Comparison of ENCODE assay signal across 8 cellular contexts in genomic region chr16:67198238-67198734, GRCh38. TPM values are rescaled to one million over a fixed set of nuclear protein-coding genes. Genes with fewer than 3 reads are reported as not detected.
A peak's percentile ranks its signal among the peaks of the same experiment; 100 is the strongest.
DNase-seq lines count a peak whose midpoint lies in the region; FAIRE-seq and TF ChIP-seq lines count a peak whose summit lies in the region.

No MANE protein-coding gene starts in this region.

- peak; percentile 61 for DNase-seq in CD1c-positive myeloid dendritic cell (ENCODE audit: extremely low spot score)
- DNase-seq in HFFc6: no peak
- peak; percentile 44 for DNase-seq in UCSD-AML1 (lab: John Stamatoyannopoulos, UW; ENCODE audit: unreplicated experiment)
- peak; percentile 78 to 83 for DNase-seq in frontal cortex (ENCODE audit: low spot score in 2 of 2)
- DNase-seq in pons (ENCODE audit: low spot score): peak; percentile 44
- no peak for DNase-seq in HTR-8/SVneo (ENCODE audit: insufficient read length, low spot score)
- DNase-seq in kidney glomerular epithelial cell (lab: John Stamatoyannopoulos, UW): no peak
- no peak for DNase-seq in SHP77 treated with DMSO at 0.1 percent for 48 hours (lab: John Stamatoyannopoulos, UW)

- TF ChIP-seq CTCF in HFFc6 (IDR thresholded peaks at IDR 0.05): peak; percentile 75

- H3K9me3 Mint-ChIP-seq in HFFc6: no peaks in the 10 kb centered on the region

- H3K36me3 Mint-ChIP-seq in HFFc6 (ENCODE audit: low read depth): peaks cover 36% of the 10 kb centered on the region; the same call in 1 of the 2 replicates

- no peak for FAIRE-seq in frontal cortex (lab: Jason Lieb, UNC)
- no peak for FAIRE-seq in HTR-8/SVneo (lab: Jason Lieb, UNC)

- 0 out of 2 replicates have a peak overlapping the region, but pooled peaks have one; percentile 16 for H3K27ac Mint-ChIP-seq in HFFc6

- no peak overlapping the region for H3K4me3 Mint-ChIP-seq in HFFc6

- H3K27me3 Mint-ChIP-seq in HFFc6 (ENCODE audit: insufficient read depth): peaks cover 9% of the 10 kb centered on the region

- H3K4me1 Mint-ChIP-seq in HFFc6 (ENCODE audit: low read depth): peaks cover 22% of the 10 kb centered on the region

RNA-seq across cellular contexts. Expression of gene ELMO3, which starts 0.6 kb away (rescaled TPM):
- 1 to 10 TPM in 3 of 6 experiments, under 1 TPM in 3; 0.79 to 1.3 (median 1.1) TPM for total RNA-seq in HFFc6 (2021; fragmentation: NEBNext Ultra II Directional; extraction: Animal tissue kit (Norgen Biotek cat#: 25700))
- 0.41 TPM for total RNA-seq in frontal cortex

RNA-seq across cellular contexts. Expression of gene E2F4, which starts 6.3 kb away (rescaled TPM):
- 10 to 100 TPM; 52.9 to 64.7 (median 61.0) TPM for total RNA-seq in HFFc6 (2021; fragmentation: NEBNext Ultra II Directional; extraction: Animal tissue kit (Norgen Biotek cat#: 25700))
- total RNA-seq in frontal cortex: 19.6 TPM

RNA-seq across cellular contexts. Expression of gene EXOC3L1, which starts 8.3 kb away (rescaled TPM):
- under 1 TPM in 1 of 6 experiments, not detected in 5; 0.18 TPM for total RNA-seq in HFFc6 (2021; fragmentation: NEBNext Ultra II Directional; extraction: Animal tissue kit (Norgen Biotek cat#: 25700))
- 1.2 TPM for total RNA-seq in frontal cortex

RNA-seq across cellular contexts. Expression of gene MATCAP1, which starts 14.5 kb away (rescaled TPM):
- total RNA-seq in HFFc6 (2021; fragmentation: NEBNext Ultra II Directional; extraction: Animal tissue kit (Norgen Biotek cat#: 25700)): 10 to 100 TPM in 5 of 6 experiments, 1 to 10 TPM in 1; 9.6 to 13.8 (median 11.6) TPM
- 52.2 TPM for total RNA-seq in frontal cortex

RNA-seq across cellular contexts. Expression of gene NOL3, which starts 27.9 kb away (rescaled TPM):
- 10 to 100 TPM; 16.1 to 20.1 (median 17.7) TPM for total RNA-seq in HFFc6 (2021; fragmentation: NEBNext Ultra II Directional; extraction: Animal tissue kit (Norgen Biotek cat#: 25700))
- 3.7 TPM for total RNA-seq in frontal cortex

Comparison
In these comparisons a context has a peak if more than half of its experiments do, and no peak if none do; other contexts are left out.
1. DNase-seq: peak in CD1c-positive myeloid dendritic cell (single experiment), UCSD-AML1 (single experiment), frontal cortex (2 of 2) and pons (single experiment); none in HFFc6 (single experiment), HTR-8/SVneo (single experiment), kidney glomerular epithelial cell (single experiment) and SHP77 treated with DMSO at 0.1 percent for 48 hours (single experiment).